1 cellular context compared by ENCODE assay signal in the genomic region with DNA sequence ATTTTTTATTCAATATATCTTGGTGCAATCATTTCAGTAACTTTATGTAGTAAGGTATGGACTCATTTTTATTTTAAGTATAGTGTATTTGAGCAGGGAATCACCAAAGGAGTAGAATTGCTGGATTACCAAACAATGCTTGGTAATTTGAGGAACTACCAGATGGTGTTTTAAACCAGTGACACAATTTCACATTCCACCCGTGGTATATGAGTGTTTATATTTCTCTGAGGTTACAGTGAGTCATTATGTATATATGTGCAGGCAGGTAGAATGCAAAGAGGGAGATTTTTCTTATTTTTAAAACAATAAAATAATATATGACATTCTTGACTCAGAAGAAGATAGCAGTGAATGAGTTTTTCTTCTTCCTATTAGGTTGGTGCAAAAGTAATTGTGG.
TF ChIP-seq lines count a peak whose summit lies in the region.

No MANE protein-coding gene starts in this region.

TF ChIP-seq in GM23338, 12 proteins besides CTCF, POLR2A, EP300 and RAD21 (continued from another document):
- TF ChIP-seq, protein P1, sequence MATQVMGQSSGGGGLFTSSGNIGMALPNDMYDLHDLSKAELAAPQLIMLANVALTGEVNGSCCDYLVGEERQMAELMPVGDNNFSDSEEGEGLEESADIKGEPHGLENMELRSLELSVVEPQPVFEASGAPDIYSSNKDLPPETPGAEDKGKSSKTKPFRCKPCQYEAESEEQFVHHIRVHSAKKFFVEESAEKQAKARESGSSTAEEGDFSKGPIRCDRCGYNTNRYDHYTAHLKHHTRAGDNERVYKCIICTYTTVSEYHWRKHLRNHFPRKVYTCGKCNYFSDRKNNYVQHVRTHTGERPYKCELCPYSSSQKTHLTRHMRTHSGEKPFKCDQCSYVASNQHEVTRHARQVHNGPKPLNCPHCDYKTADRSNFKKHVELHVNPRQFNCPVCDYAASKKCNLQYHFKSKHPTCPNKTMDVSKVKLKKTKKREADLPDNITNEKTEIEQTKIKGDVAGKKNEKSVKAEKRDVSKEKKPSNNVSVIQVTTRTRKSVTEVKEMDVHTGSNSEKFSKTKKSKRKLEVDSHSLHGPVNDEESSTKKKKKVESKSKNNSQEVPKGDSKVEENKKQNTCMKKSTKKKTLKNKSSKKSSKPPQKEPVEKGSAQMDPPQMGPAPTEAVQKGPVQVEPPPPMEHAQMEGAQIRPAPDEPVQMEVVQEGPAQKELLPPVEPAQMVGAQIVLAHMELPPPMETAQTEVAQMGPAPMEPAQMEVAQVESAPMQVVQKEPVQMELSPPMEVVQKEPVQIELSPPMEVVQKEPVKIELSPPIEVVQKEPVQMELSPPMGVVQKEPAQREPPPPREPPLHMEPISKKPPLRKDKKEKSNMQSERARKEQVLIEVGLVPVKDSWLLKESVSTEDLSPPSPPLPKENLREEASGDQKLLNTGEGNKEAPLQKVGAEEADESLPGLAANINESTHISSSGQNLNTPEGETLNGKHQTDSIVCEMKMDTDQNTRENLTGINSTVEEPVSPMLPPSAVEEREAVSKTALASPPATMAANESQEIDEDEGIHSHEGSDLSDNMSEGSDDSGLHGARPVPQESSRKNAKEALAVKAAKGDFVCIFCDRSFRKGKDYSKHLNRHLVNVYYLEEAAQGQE (IDR thresholded peaks at IDR 0.05; ENCODE audit: unreplicated experiment), result no peak
- TF ChIP-seq POLR2AphosphoS5 (IDR thresholded peaks at IDR 0.05; ENCODE audit: low read depth) (no peak), ZNF331 (CRISPR knock-in tag; IDR thresholded peaks at IDR 0.05; ENCODE audit: low read depth) (no peak), ZNF114 (CRISPR knock-in tag; IDR thresholded peaks at IDR 0.05) (no peak), STAT1 (IDR thresholded peaks at IDR 0.05; ENCODE audit: unreplicated experiment) (no peak), NANOG (IDR thresholded peaks at IDR 0.05; ENCODE audit: borderline replicate concordance) (no peak)
- TF ChIP-seq, protein P2, sequence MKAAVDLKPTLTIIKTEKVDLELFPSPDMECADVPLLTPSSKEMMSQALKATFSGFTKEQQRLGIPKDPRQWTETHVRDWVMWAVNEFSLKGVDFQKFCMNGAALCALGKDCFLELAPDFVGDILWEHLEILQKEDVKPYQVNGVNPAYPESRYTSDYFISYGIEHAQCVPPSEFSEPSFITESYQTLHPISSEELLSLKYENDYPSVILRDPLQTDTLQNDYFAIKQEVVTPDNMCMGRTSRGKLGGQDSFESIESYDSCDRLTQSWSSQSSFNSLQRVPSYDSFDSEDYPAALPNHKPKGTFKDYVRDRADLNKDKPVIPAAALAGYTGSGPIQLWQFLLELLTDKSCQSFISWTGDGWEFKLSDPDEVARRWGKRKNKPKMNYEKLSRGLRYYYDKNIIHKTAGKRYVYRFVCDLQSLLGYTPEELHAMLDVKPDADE (IDR thresholded peaks at IDR 0.05), result no peak
